In the genomic region with DNA sequence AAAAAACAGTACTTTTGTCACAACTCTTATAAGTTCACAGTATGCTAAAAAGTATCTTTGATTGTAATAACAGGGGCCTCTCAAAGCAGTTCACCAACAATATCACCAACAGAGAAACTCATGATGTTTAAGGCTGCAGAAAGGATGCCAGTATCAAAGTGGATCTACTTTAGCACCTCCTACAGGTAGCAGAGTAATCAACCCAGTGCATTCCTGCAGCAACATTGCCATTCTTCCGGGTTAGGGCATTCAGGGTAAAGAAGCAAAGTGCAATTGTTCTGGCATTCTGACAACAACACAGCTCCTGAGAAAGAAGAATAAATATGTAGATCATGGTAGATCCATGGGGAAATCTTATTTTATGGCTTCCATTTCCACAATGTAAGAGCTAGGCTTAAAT, we compare ENCODE assay signal across 30 cellular contexts. TPM values are rescaled to one million over a fixed set of nuclear protein-coding genes. Genes with fewer than 3 reads are reported as not detected.
DNase-seq lines count a peak whose midpoint lies in the region; ATAC-seq and TF ChIP-seq lines count a peak whose summit lies in the region.
"Had no signal": no experiment of that assay in that cellular context is flagged by ENCODE, and none has a peak within 500 bp of the region (broad histone marks: within the 10 kb centered on the region; RNA-seq: fewer than 3 reads in every experiment).

No MANE protein-coding gene starts in this region.

- no peaks in the 10 kb centered on the region for H3K9me2 ChIP-seq in Loucy (replicated peaks; ENCODE audit: low read depth, low read length)

- no peak overlapping the region for H3K27ac ChIP-seq in DND-41 (ENCODE audit: low read length)
- H3K27ac ChIP-seq: gastroesophageal sphincter, GM23248, left ventricle myocardium inferior, right atrium auricular region, thoracic aorta, uterus had no signal

- H3K36me3 ChIP-seq in DND-41 (ENCODE audit: insufficient read depth, low read length) (no peaks in the 10 kb centered on the region), Loucy (ENCODE audit: insufficient read depth, low read length) (no peaks in the 10 kb centered on the region), mucosa of descending colon (ENCODE audit: low read depth) (no peaks in the 10 kb centered on the region)
- H3K36me3 ChIP-seq: gastroesophageal sphincter, left ventricle myocardium inferior, right atrium auricular region, thoracic aorta, uterus had no signal

- H3K4me3 ChIP-seq in DND-41 (ENCODE audit: low read depth in 1 of 2, low read length in 2 of 2) (no peak overlapping the region), Loucy (ENCODE audit: low read length, poor library complexity, severe bottlenecking) (no peak overlapping the region), epithelial cell of proximal tubule (ENCODE audit: low read depth, low read length) (no peak overlapping the region), mucosa of descending colon (no peak overlapping the region)
- H3K4me3 ChIP-seq: gastroesophageal sphincter, GM23248, left ventricle myocardium inferior, right atrium auricular region, thoracic aorta, uterus had no signal

- H3K79me2 ChIP-seq in DND-41 (ENCODE audit: insufficient read depth, low read length) (no peaks in the 10 kb centered on the region), Loucy (ENCODE audit: insufficient read depth, low read length) (no peaks in the 10 kb centered on the region)

- H3K4me2 ChIP-seq in DND-41 (ENCODE audit: insufficient read depth, low read length) (no peak overlapping the region), Loucy (ENCODE audit: low read depth, low read length, poor library complexity, severe bottlenecking) (no peak overlapping the region)

- H3K9me3 ChIP-seq in DND-41 (ENCODE audit: insufficient read depth, low read length, severe bottlenecking) (no peaks in the 10 kb centered on the region), Loucy (ENCODE audit: insufficient read depth, low read depth, low read length) (no peaks in the 10 kb centered on the region), mucosa of descending colon (no peaks in the 10 kb centered on the region)
- H3K9me3 ChIP-seq: gastroesophageal sphincter, left ventricle myocardium inferior, right atrium auricular region, thoracic aorta had no signal

- H3K27me3 ChIP-seq in DND-41 (ENCODE audit: insufficient read depth, low read length, poor library complexity), result peaks cover 5% of the 10 kb centered on the region
- no peaks in the 10 kb centered on the region for H3K27me3 ChIP-seq in Loucy (ENCODE audit: insufficient read depth, low read length, poor library complexity, severe bottlenecking)
- H3K27me3 ChIP-seq: gastroesophageal sphincter, right atrium auricular region, uterus had no signal

- DNase-seq in DND-41, result no peak
- DNase-seq in epithelial cell of proximal tubule (ENCODE audit: low read depth), result no peak
- DNase-seq in mucosa of descending colon, result peak in 1 of 3 donors; percentile 73
- no peak for DNase-seq in GF-D8 (lab: John Stamatoyannopoulos, UW)
- no peak for DNase-seq in Kasumi-1 (lab: John Stamatoyannopoulos, UW)
- DNase-seq in EL, result no peak
- no peak for DNase-seq in SK-N-DZ (ENCODE audit: low spot score)
- DNase-seq: ACHN; activated CD4-positive, alpha-beta T cell treated with anti-CD3 and anti-CD28 coated beads for 48 hours; activated naive CD4-positive, alpha-beta T cell treated with anti-CD3 and anti-CD28 coated beads, Interleukin-2, amount 10 ng/mL, durations not matched to agents 7 days and 5 days; GM23248; left ventricle myocardium inferior; NCI-H1436; NCI-H226; NCI-H526 treated with DMSO at 0.1 percent for 48 hours; posterior cingulate gyrus; SIG-M5; stimulated activated CD4-positive, alpha-beta T cell treated with anti-CD3 and anti-CD28 coated beads, Interleukin-2, amount 100 ng/mL, for 24 hours; stimulated activated CD8-positive, alpha-beta memory T cell treated with anti-CD3 and anti-CD28 coated beads, Interleukin-4, amount 100 ng/mL, for 48 hours; stimulated activated naive CD8-positive, alpha-beta T cell treated with anti-CD3 and anti-CD28 coated beads, Interleukin-15, amount 100 ng/mL, for 72 hours; uterus had no signal

- H2AFZ ChIP-seq in DND-41 (ENCODE audit: low read depth, low read length) (no peak overlapping the region), Loucy (ENCODE audit: low read length) (no peak overlapping the region)
- H2AFZ ChIP-seq: GM23248 had no signal

- H3K9ac ChIP-seq in DND-41 (ENCODE audit: low read depth, low read length) (no peak overlapping the region), Loucy (ENCODE audit: low read depth, low read length, poor library complexity, severe bottlenecking) (no peak overlapping the region)
- H3K9ac ChIP-seq: GM23248 had no signal

- no peaks in the 10 kb centered on the region for H3F3A ChIP-seq in Loucy (ENCODE audit: low read depth)

- TF ChIP-seq CTCF in DND-41 (IDR thresholded peaks at IDR 0.05; ENCODE audit: borderline replicate concordance, extremely low read depth, low read length, poor library complexity, severe bottlenecking) (peak; percentile 7), Loucy (conservative IDR thresholded peaks at IDR 0.05; ENCODE audit: low read length) (peak; percentile 45), epithelial cell of proximal tubule (conservative IDR thresholded peaks at IDR 0.05; ENCODE audit: low read depth, low read length) (peak; percentile 35), mucosa of descending colon (IDR thresholded peaks at IDR 0.05) (no peak)

- ATAC-seq in DND-41 (ENCODE audit: insufficient read depth, low read depth) (no peak), mucosa of descending colon (peak; percentile 74)
- ATAC-seq: activated T-helper 17 cell treated with anti-CD3 and anti-CD28 coated beads, Interleukin-2, amount 50 U/mL, for 72 hours; gastroesophageal sphincter; stimulated activated naive CD8-positive, alpha-beta T cell treated with anti-CD3 and anti-CD28 coated beads, Interleukin-15, amount 100 ng/mL, for 72 hours had no signal

- no peaks in the 10 kb centered on the region for H4K20me1 ChIP-seq in DND-41 (ENCODE audit: insufficient read depth, low read length)
- no peaks in the 10 kb centered on the region for H4K20me1 ChIP-seq in Loucy (ENCODE audit: insufficient read depth, low read length, poor library complexity, severe bottlenecking)

- H3K4me1 ChIP-seq in DND-41 (ENCODE audit: insufficient read depth, low read length), result no peaks in the 10 kb centered on the region
- no peaks in the 10 kb centered on the region for H3K4me1 ChIP-seq in Loucy (ENCODE audit: insufficient read depth, low read length, poor library complexity, severe bottlenecking)
- H3K4me1 ChIP-seq in mucosa of descending colon (ENCODE audit: low read depth), result peaks cover 11% of the 10 kb centered on the region
- H3K4me1 ChIP-seq: gastroesophageal sphincter, left ventricle myocardium inferior, right atrium auricular region, uterus had no signal

- intact Hi-C loops in mucosa of descending colon (cut with DNase I, micrococcal nuclease), result no loop called here

RNA-seq across cellular contexts. Expression of a gene that starts 7.6 kb away (rescaled TPM):
- not detected in 2 replicates for total RNA-seq in epithelial cell of proximal tubule
- total RNA-seq in mucosa of descending colon, result 100 to 1,000 TPM in 1 of 3 donors, 10 to 100 TPM in 2; 30.2 to 107 (median 40.1) TPM
- not detected in 2 replicates for polyA plus RNA-seq in SK-N-DZ (2014; cell fraction: cytosol; rRNA removed)
- polyA plus RNA-seq in SK-N-DZ (2014; cell fraction: nucleus; rRNA removed), result not detected in 2 replicates
- total RNA-seq: activated T-helper 17 cell treated with anti-CD3 and anti-CD28 coated beads, Interleukin-2, amount 50 U/mL, for 72 hours; cerebellum; endothelial cell of umbilical vein; fibroblast of lung; gastroesophageal sphincter; GM23248; left ventricle myocardium inferior; right atrium auricular region; thoracic aorta had no signal
- polyA plus RNA-seq: BJ, endothelial cell of umbilical vein, fibroblast of lung, GM23248 had no signal

Comparison
In these comparisons a context has a peak if more than half of its experiments do, and no peak if none do; other contexts are left out.
1. RNA of a gene that starts 7.6 kb away (total RNA-seq): 30.2 to 107 TPM in mucosa of descending colon; not detected in epithelial cell of proximal tubule; every median in the first group is over 10 times any median in the second.